8 cellular contexts compared by ENCODE assay signal in genomic region chr2:200305797-200306718, GRCh38. TPM values are rescaled to one million over a fixed set of nuclear protein-coding genes. Genes with fewer than 3 reads are reported as not detected.
DNase-seq lines count a peak whose midpoint lies in the region; ATAC-seq, FAIRE-seq and TF ChIP-seq lines count a peak whose summit lies in the region.

Gene SPATS2L, plus strand, starts transcription at chr2:200306693. Its CDS starts 82,552 bp downstream, at chr2:200389245.

- no peaks in the 10 kb centered on the region for H3K9me3 Mint-ChIP-seq in mesothelial cell of epicardium

- peak within 1 kb of the TSS; percentile 77 for H3K4me2 ChIP-seq in A549

- DNase-seq in A549 (ENCODE audit: low read depth in 1 of 2, low spot score in 1 of 2) = peak; percentile 55 to 87
- DNase-seq in NOMO-1 treated with DMSO at 0.1 percent for 48 hours (lab: John Stamatoyannopoulos, UW; ENCODE audit: unreplicated experiment) = peak; percentile 58
- DNase-seq in activated T-cell treated with anti-CD3 and anti-CD28 coated beads for 24 hours (ENCODE audit: low read depth) = peak; percentile 44
- peak; percentile 66 for DNase-seq in epidermal melanocyte (ENCODE audit: insufficient read length, low spot score)
- DNase-seq in mesothelial cell of epicardium (ENCODE audit: low spot score in 2 of 2, unreplicated experiment in 2 of 2) = peak; percentile 61 to 73
- DNase-seq in stimulated activated CD8-positive, alpha-beta memory T cell treated with anti-CD3 and anti-CD28 coated beads, Interleukin-4, amount 100 ng/mL, for 24 hours (ENCODE audit: low read depth) = peak; percentile 52

- H3K4me1 Mint-ChIP-seq in mesothelial cell of epicardium = peaks cover 53% of the 10 kb centered on the region

- TF ChIP-seq EP300 in A549 (IDR thresholded peaks at IDR 0.05) = no peak

- no peak for TF ChIP-seq CTCF in A549 (IDR thresholded peaks at IDR 0.05)
- TF ChIP-seq CTCF in mesothelial cell of epicardium (IDR thresholded peaks at IDR 0.05; ENCODE audit: unreplicated experiment) = no peak

- WGBS in A549 (ENCODE audit: missing lambda C conversion rate) = under 1% methylated on average over 34 of the region's 47 CpGs

- H3K27ac Mint-ChIP-seq in mesothelial cell of epicardium = peak within 1 kb of the TSS; percentile 97

- CTCF ChIA-PET in A549 (lab: Yijun Ruan, JAX) = interaction anchor here (0.9 to 1.6 kb wide), 7 partner anchors 13 to 332 kb away, joined by 3 to 6 read pairs (median 4); no protein-coding TSS in a partner anchor

- TF ChIP-seq RAD21 in A549 (conservative IDR thresholded peaks at IDR 0.05 in 1 of 2, IDR thresholded peaks at IDR 0.05 in 1 of 2) = no peak; a peak in 1 of 5 replicates

- H3K36me3 Mint-ChIP-seq in mesothelial cell of epicardium = no peaks in the 10 kb centered on the region

- H3K27ac ChIP-seq in A549 = peak within 1 kb of the TSS; percentile 88 to 98

- H3K27me3 Mint-ChIP-seq in mesothelial cell of epicardium (ENCODE audit: low read depth) = no peaks in the 10 kb centered on the region

- peak; percentile 83 for TF ChIP-seq POLR2A in A549 (IDR thresholded peaks at IDR 0.05; ENCODE audit: low read length)

- ATAC-seq in A549 (peak; percentile 77 to 86), GM18868 (IDR thresholded peaks at IDR 0.05; ENCODE audit: unreplicated experiment) (peak; percentile 52), HG03097 (IDR thresholded peaks at IDR 0.05; ENCODE audit: low FRiP score, unreplicated experiment) (peak; percentile 51)

- no peaks in the 10 kb centered on the region for H3K9me3 ChIP-seq in A549

- no peak for FAIRE-seq in A549 (lab: Jason Lieb, UNC)

- H3K4me3 ChIP-seq in A549 = peak within 1 kb of the TSS; percentile 77

- H3K4me3 Mint-ChIP-seq in mesothelial cell of epicardium = peak within 1 kb of the TSS; percentile 81

- POLR2A ChIA-PET in A549 (lab: Yijun Ruan, JAX) = interaction anchor here (0.6 to 1.0 kb wide), 4 partner anchors 36 to 322 kb away, joined by 3 to 5 read pairs (median 4); no protein-coding TSS in a partner anchor

- H3K4me1 ChIP-seq in A549 = peaks cover 61% of the 10 kb centered on the region

TF ChIP-seq in A549, 52 proteins besides CTCF, POLR2A, EP300 and RAD21:
- TF ChIP-seq NFE2L2 (conservative IDR thresholded peaks at IDR 0.05; ENCODE audit: low read length) (no peak), JUN (IDR thresholded peaks at IDR 0.05) (peak in 1 of 2 experiments; percentile 51; a peak in 2 of 5 replicates), BHLHE40 (IDR thresholded peaks at IDR 0.05; ENCODE audit: low read depth, low read length) (peak; percentile 33; the same call in 1 of the 2 replicates), MAX (IDR thresholded peaks at IDR 0.05) (peak; percentile 68), PBX3 (IDR thresholded peaks at IDR 0.05) (peak; percentile 52; the same call in 1 of the 2 replicates), ESRRA (IDR thresholded peaks at IDR 0.05; ENCODE audit: borderline replicate concordance, low read length) (no peak), E2F6 (IDR thresholded peaks at IDR 0.05; ENCODE audit: borderline replicate concordance, low read depth) (peak; percentile 22; the same call in 1 of the 2 replicates), CEBPB (IDR thresholded peaks at IDR 0.05) (peak in 1 of 2 experiments; percentile 46; a peak in 1 of 4 replicates), EHMT2 (IDR thresholded peaks at IDR 0.05; ENCODE audit: low read depth) (no peak), USF2 (IDR thresholded peaks at IDR 0.05) (peak; percentile 35), ELK1 (IDR thresholded peaks at IDR 0.05; ENCODE audit: low read depth, low read length) (no peak), FOXS1 (CRISPR knock-in tag; IDR thresholded peaks at IDR 0.05) (no peak), MAZ (IDR thresholded peaks at IDR 0.05; ENCODE audit: borderline replicate concordance, low read depth, low read length) (no peak), GATA3 (IDR thresholded peaks at IDR 0.05; ENCODE audit: borderline replicate concordance) (no peak; the same call in 1 of the 2 replicates), ZC3H11A (IDR thresholded peaks at IDR 0.05) (peak; percentile 98), MYC (IDR thresholded peaks at IDR 0.05; ENCODE audit: borderline replicate concordance, low read length) (no peak)

RNA-seq across cellular contexts. Expression of gene SPATS2L, which starts in this region (rescaled TPM):
- polyA plus RNA-seq in A549 (2011; rRNA removed) = 155 and 202 TPM in 2 replicates
- polyA plus RNA-seq in A549 (2012; cell fraction: cytosol; rRNA removed) = 83.2 and 110 TPM in 2 replicates
- polyA plus RNA-seq in A549 (2012; cell fraction: nucleus; rRNA removed) = 60.9 and 68.9 TPM in 2 replicates
- polyA plus RNA-seq in A549 (2017; fragmentation: RNase III; extraction: RNeasy Plus Mini Kit Qiagen cat#74134 plus additional on column Dnase treatment) = 85.2 to 107 TPM (median 93.9 TPM) in 3 replicates
- 66.4 and 97.0 TPM in 2 replicates for polyA minus RNA-seq in A549 (2011; rRNA and poly(A)+ RNA removed)
- total RNA-seq in mesothelial cell of epicardium = 78.6 to 84.8 TPM (median 83.7 TPM) in 3 replicates

Comparison
In these comparisons a context has a peak if more than half of its experiments do, and no peak if none do; other contexts are left out.
1. Peak in every context shown above with its lines: DNase-seq, ATAC-seq, H3K4me3 ChIP-seq and H3K27ac ChIP-seq.